22 cellular contexts compared by ENCODE assay signal in the genomic region with DNA sequence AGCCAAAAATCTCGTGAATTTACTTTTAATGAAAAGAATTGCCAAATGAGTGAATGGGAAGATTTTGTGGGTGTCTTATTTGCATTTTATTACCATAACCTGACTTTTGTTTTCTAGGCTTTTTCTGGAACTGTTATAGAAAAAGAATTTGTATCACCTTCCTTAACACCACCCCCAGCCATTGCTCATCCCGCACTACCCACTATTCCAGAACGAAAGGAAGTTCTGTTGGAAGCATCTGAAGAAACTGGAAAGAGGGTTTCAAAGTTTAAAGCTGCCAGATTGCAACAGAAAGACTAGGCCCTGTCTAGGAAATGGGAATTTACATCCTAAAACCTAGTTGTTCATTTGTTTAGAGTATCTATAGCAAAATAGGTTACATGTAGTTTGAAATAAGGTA.
"Had no signal": no experiment of that assay in that cellular context is flagged by ENCODE, and none has a peak within 500 bp of the region (broad histone marks: within the 10 kb centered on the region; RNA-seq: fewer than 3 reads in every experiment).

No MANE protein-coding gene starts in this region.

- H3K4me1 ChIP-seq: SJSA1 had no signal

- H3K27me3 ChIP-seq: MG63, SJSA1 had no signal

- H3K27ac ChIP-seq: SJSA1, SK-N-MC had no signal

- H3K9me3 ChIP-seq: MG63, SJSA1 had no signal

- H3K4me3 ChIP-seq: MG63, SJSA1, SK-N-MC had no signal

- ATAC-seq: HepG2 had no signal

- DNase-seq: IMR-90, Karpas-422, KG1, MG63, NCI-H1092, NCI-H1105 treated with DMSO at 0.1 percent for 48 hours, NCI-H1417 treated with DMSO at 0.1 percent for 48 hours, NCI-H146, NCI-H1694 treated with DMSO at 0.1 percent for 48 hours, NCI-H1930, NCI-H2081, NCI-H2107, NCI-H2227 treated with DMSO at 0.1 percent for 48 hours, NCI-H524 treated with DMSO at 0.1 percent for 48 hours, NCI-H69, NCI-H774, Right ventricle myocardium superior, RPMI8226, SIG-M5 had no signal
